In the genomic region with DNA sequence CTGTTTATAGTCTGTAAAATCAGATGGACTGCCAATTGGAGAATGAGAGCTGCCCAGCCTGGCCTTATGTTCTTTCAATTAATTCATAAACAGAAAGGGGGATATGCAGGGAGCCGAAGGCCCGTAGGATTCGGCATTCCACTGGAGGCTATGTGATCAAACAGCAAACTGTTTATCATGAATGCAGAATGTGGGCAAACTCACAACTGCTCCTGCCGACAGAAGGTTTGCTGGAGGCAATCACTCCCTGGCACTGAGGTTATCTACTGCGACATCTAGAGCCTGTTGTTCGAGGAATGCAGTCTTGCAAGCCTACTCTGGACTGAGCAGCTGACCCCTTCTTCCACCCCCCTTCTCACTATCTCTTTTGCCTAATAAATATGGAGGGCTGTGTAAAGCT, we compare ENCODE assay signal across 8 cellular contexts. TPM values are rescaled to one million over a fixed set of nuclear protein-coding genes. Genes with fewer than 3 reads are reported as not detected.
DNase-seq lines count a peak whose midpoint lies in the region; ATAC-seq and TF ChIP-seq lines count a peak whose summit lies in the region.
"Not testable (repeated sequence)": the region's sequence is repeated elsewhere in the genome, so short reads cannot be mapped to it uniquely, and the experiment has no call there.

No MANE protein-coding gene starts in this region.

- intact Hi-C loops in PC-3 (cut with micrococcal nuclease); colonic mucosa (cut with DNase I): not testable (repeated sequence)

- H2BK120ac ChIP-seq in mesendoderm (ENCODE audit: low read depth, low read length): not testable (repeated sequence)

- H3K4me1 ChIP-seq in BLaER1 treated with 17β-estradiol and CSF1 and Interleukin-3, amounts not matched to agents 10 nM and 100 nM: peaks cover 22 to 73% (median 45%) of the 10 kb centered on the region in 10 experiments
- H3K4me1 ChIP-seq in PC-3 (ENCODE audit: insufficient read depth, low read length) (peaks cover 77% of the 10 kb centered on the region), SK-N-SH (ENCODE audit: control insufficient read depth in 1 of 2, insufficient read depth in 2 of 2, low read depth in 1 of 2, low read length in 1 of 2) (peaks cover 0 to 10% of the 10 kb centered on the region in 2 experiments; a peak in 2 of 4 replicates), colonic mucosa (peaks cover 10% of the 10 kb centered on the region)
- not testable (repeated sequence) for H3K4me1 ChIP-seq in mesendoderm (ENCODE audit: control insufficient read depth, low read depth, low read length)

- not testable (repeated sequence) for H3K23ac ChIP-seq in mesendoderm (ENCODE audit: low read length)

- not testable (repeated sequence) for H3K36me3 ChIP-seq in BLaER1 treated with 17β-estradiol and CSF1 and Interleukin-3, amounts not matched to agents 10 nM and 100 nM; PC-3 (ENCODE audit: low read depth, low read length); SK-N-SH (replicated peaks in 1 of 2; ENCODE audit: control insufficient read depth in 1 of 2, insufficient read depth in 2 of 2, low read length in 1 of 2); colonic mucosa; mesendoderm (ENCODE audit: control insufficient read depth, insufficient read depth, low read length)

- peak; percentile 75 for DNase-seq in ELF-1 (ENCODE audit: low read depth, low spot score)
- not testable (repeated sequence) for DNase-seq in PC-3; SK-N-SH; type B pancreatic cell (ENCODE audit: extremely low spot score, unreplicated experiment)
- peak; percentile 16 for DNase-seq in colonic mucosa
- peak; percentile 39 for DNase-seq in mesendoderm
- peak; percentile 19 for DNase-seq in osteocyte (ENCODE audit: extremely low spot score, unreplicated experiment)

- H3K9ac ChIP-seq in BLaER1 treated with 17β-estradiol and CSF1 and Interleukin-3, amounts not matched to agents 10 nM and 100 nM: peak overlapping the region in 3 of 11 experiments; percentile 5 to 42 (median 6); a peak in 4 of 22 replicates
- H3K9ac ChIP-seq in PC-3 (ENCODE audit: low read length); SK-N-SH; colonic mucosa (ENCODE audit: low read depth in 2 of 2, low read length in 2 of 2); mesendoderm (ENCODE audit: low read length): not testable (repeated sequence)

- H3K4me1 Mint-ChIP-seq in osteocyte (ENCODE audit: unreplicated experiment): peaks cover 54% of the 10 kb centered on the region
- peaks cover 25% of the 10 kb centered on the region for H3K4me1 Mint-ChIP-seq in type B pancreatic cell (ENCODE audit: unreplicated experiment)

- H3K9me2 ChIP-seq in PC-3 (replicated peaks; ENCODE audit: low read length); SK-N-SH: not testable (repeated sequence)

- not testable (repeated sequence) for H3K4me3 ChIP-seq in BLaER1 treated with 17β-estradiol and CSF1 and Interleukin-3, amounts not matched to agents 10 nM and 100 nM; PC-3 (ENCODE audit: low read length); SK-N-SH (ENCODE audit: low read depth in 2 of 2, low read length in 1 of 2); colonic mucosa; mesendoderm (ENCODE audit: low read length)

- H3K4me2 ChIP-seq in BLaER1 treated with 17β-estradiol and CSF1 and Interleukin-3, amounts not matched to agents 10 nM and 100 nM: peak overlapping the region; percentile 40 to 74 (median 61); a peak in 21 of 22 replicates
- H3K4me2 ChIP-seq in PC-3 (ENCODE audit: low read length); SK-N-SH; mesendoderm (ENCODE audit: low read length): not testable (repeated sequence)

- POLR2A ChIA-PET in PC-3 (lab: Charles Lee; ENCODE audit: unreplicated experiment); SK-N-SH (lab: Yijun Ruan, JAX): not testable (repeated sequence)

- peaks cover 11% of the 10 kb centered on the region for H3K9me3 Mint-ChIP-seq in osteocyte (ENCODE audit: unreplicated experiment)
- H3K9me3 Mint-ChIP-seq in type B pancreatic cell: not testable (repeated sequence)

- not testable (repeated sequence) for H2BK15ac ChIP-seq in mesendoderm (replicated peaks; ENCODE audit: low read depth)

- not testable (repeated sequence) for H4K20me1 ChIP-seq in BLaER1 treated with 17β-estradiol and CSF1 and Interleukin-3, amounts not matched to agents 10 nM and 100 nM; PC-3 (ENCODE audit: low read length); SK-N-SH (ENCODE audit: insufficient read depth)

- peak overlapping the region in 8 of 11 experiments; percentile 49 to 65 (median 58); a peak in 16 of 22 replicates for H3K27ac ChIP-seq in BLaER1 treated with 17β-estradiol and CSF1 and Interleukin-3, amounts not matched to agents 10 nM and 100 nM
- H3K27ac ChIP-seq in PC-3 (ENCODE audit: low read length): peak overlapping the region; percentile 99
- H3K27ac ChIP-seq in SK-N-SH (ENCODE audit: low read depth in 2 of 2, low read length in 1 of 2); colonic mucosa; mesendoderm (ENCODE audit: low read depth, low read length): not testable (repeated sequence)

- WGBS in SK-N-SH (ENCODE audit: low lambda C conversion rate): 45% methylated on average over 6 of the region's 6 CpGs
- WGBS in mesendoderm (ENCODE audit: extremely low coverage, insufficient coverage, low lambda C conversion rate): no CpG with 5 or more reads among the region's 6 CpGs

- not testable (repeated sequence) for TF ChIP-seq RAD21 in SK-N-SH (IDR thresholded peaks at IDR 0.05; ENCODE audit: low read length)

- peaks cover 13 to 22% (median 15%) of the 10 kb centered on the region in 11 experiments for H3K9me3 ChIP-seq in BLaER1 treated with 17β-estradiol and CSF1 and Interleukin-3, amounts not matched to agents 10 nM and 100 nM (replicated peaks in 1 of 11)
- H3K9me3 ChIP-seq in PC-3 (ENCODE audit: low read length); SK-N-SH; colonic mucosa: not testable (repeated sequence)

- H3K27ac Mint-ChIP-seq in osteocyte (ENCODE audit: unreplicated experiment): not testable (repeated sequence)
- peak overlapping the region; percentile 32 for H3K27ac Mint-ChIP-seq in type B pancreatic cell

- H3K27me3 Mint-ChIP-seq in osteocyte (ENCODE audit: unreplicated experiment); type B pancreatic cell: not testable (repeated sequence)

- H3K36me3 Mint-ChIP-seq in osteocyte (ENCODE audit: unreplicated experiment): not testable (repeated sequence)
- H3K36me3 Mint-ChIP-seq in type B pancreatic cell: peaks cover 14% of the 10 kb centered on the region

- not testable (repeated sequence) for H4K8ac ChIP-seq in mesendoderm (ENCODE audit: low read depth, low read length)

- not testable (repeated sequence) for H3K79me2 ChIP-seq in PC-3 (ENCODE audit: low read length); SK-N-SH (ENCODE audit: insufficient read depth); mesendoderm (ENCODE audit: control insufficient read depth, insufficient read depth, low read length)

- H2AK5ac ChIP-seq in mesendoderm (ENCODE audit: low read length): not testable (repeated sequence)

- H3K4ac ChIP-seq in mesendoderm (ENCODE audit: low read depth, low read length): not testable (repeated sequence)

- BruUV-seq in PC-3 (replicated peaks; lab: Mats Ljungman, UMichigan): not testable (repeated sequence)

- CTCF ChIA-PET in PC-3 (lab: Charles Lee) (interaction anchor here (0.9 kb wide), 1 partner anchor 26 kb away, joined by 3 read pairs; no protein-coding TSS in a partner anchor), SK-N-SH (lab: Yijun Ruan, JAX) (interaction anchor here (1.3 to 3.5 kb wide), 4 partner anchors 13 to 333 kb away, joined by 3 to 23 read pairs (median 6); no protein-coding TSS in a partner anchor)

- H4K5ac ChIP-seq in mesendoderm (ENCODE audit: low read length): not testable (repeated sequence)

- H3K79me1 ChIP-seq in mesendoderm (ENCODE audit: low read length): not testable (repeated sequence)

- TF ChIP-seq CTCF in PC-3 (conservative IDR thresholded peaks at IDR 0.05; ENCODE audit: low read depth, low read length); SK-N-SH (IDR thresholded peaks at IDR 0.05); colonic mucosa (IDR thresholded peaks at IDR 0.05); osteocyte (IDR thresholded peaks at IDR 0.05); type B pancreatic cell (conservative IDR thresholded peaks at IDR 0.05): not testable (repeated sequence)

- TF ChIP-seq EP300 in SK-N-SH (IDR thresholded peaks at IDR 0.05; ENCODE audit: borderline replicate concordance in 1 of 2, low read depth in 1 of 2, low read length in 1 of 2): not testable (repeated sequence)

- H2BK5ac ChIP-seq in mesendoderm (ENCODE audit: low read length): not testable (repeated sequence)

- not testable (repeated sequence) for H3K27me3 ChIP-seq in BLaER1 treated with 17β-estradiol and CSF1 and Interleukin-3, amounts not matched to agents 10 nM and 100 nM; PC-3 (ENCODE audit: low read length); SK-N-SH (ENCODE audit: insufficient read depth); colonic mucosa; mesendoderm (ENCODE audit: insufficient read depth, low read length, poor library complexity)

- H3K18ac ChIP-seq in mesendoderm (ENCODE audit: low read length): not testable (repeated sequence)

- H3K56ac ChIP-seq in mesendoderm (ENCODE audit: low read length): not testable (repeated sequence)

- H3K4me3 Mint-ChIP-seq in osteocyte (ENCODE audit: unreplicated experiment); type B pancreatic cell: not testable (repeated sequence)

- H2AFZ ChIP-seq in PC-3 (ENCODE audit: low read length); SK-N-SH (ENCODE audit: low read depth): not testable (repeated sequence)

- H3F3A ChIP-seq in PC-3 (ENCODE audit: low read length, unreplicated experiment); SK-N-SH (replicated peaks; ENCODE audit: insufficient read depth): not testable (repeated sequence)

- not testable (repeated sequence) for ATAC-seq in PC-3

RNA-seq across cellular contexts. Expression of a gene that starts 51.1 kb away (rescaled TPM):
- 22.0 and 27.2 TPM in 2 replicates for total RNA-seq in PC-3 (2014; rRNA removed)
- 5.1 and 6.4 TPM in 2 replicates for polyA plus RNA-seq in SK-N-SH (2012; rRNA removed)
- 9.3 and 15.8 TPM in 2 replicates for polyA plus RNA-seq in SK-N-SH (2012; cell fraction: cytosol; rRNA removed)
- polyA plus RNA-seq in SK-N-SH (2012; cell fraction: nucleus; rRNA removed): 0.66 and 1.4 TPM in 2 replicates
- total RNA-seq in colonic mucosa: 10 to 100 TPM; 12.4 to 16.4 TPM
- polyA plus RNA-seq in mesendoderm (2013, experiment 1 of 2): 50.3 TPM
- 49.8 TPM for polyA plus RNA-seq in mesendoderm (2013, experiment 2 of 2)
- total RNA-seq in osteocyte: 9.9 and 10.0 TPM in 2 replicates
- total RNA-seq in type B pancreatic cell (ENCODE audit: low replicate concordance): 11.6 and 12.4 TPM in 2 replicates

RNA-seq across cellular contexts. Expression of a gene that starts 51.3 kb away (rescaled TPM):
- total RNA-seq in PC-3 (2014; rRNA removed) (24.3 and 26.1 TPM in 2 replicates), colonic mucosa (10 to 100 TPM; 14.7 to 23.3 TPM), osteocyte (39.4 and 41.5 TPM in 2 replicates), type B pancreatic cell (ENCODE audit: low replicate concordance) (42.9 and 44.2 TPM in 2 replicates)
- polyA plus RNA-seq in SK-N-SH (2012; rRNA removed): 50.0 and 52.0 TPM in 2 replicates
- polyA plus RNA-seq in SK-N-SH (2012; cell fraction: cytosol; rRNA removed): 41.9 and 42.1 TPM in 2 replicates
- 140 and 154 TPM in 2 replicates for polyA plus RNA-seq in SK-N-SH (2012; cell fraction: nucleus; rRNA removed)
- 12.8 TPM for polyA plus RNA-seq in mesendoderm (2013, experiment 1 of 2)
- 12.3 TPM for polyA plus RNA-seq in mesendoderm (2013, experiment 2 of 2)
